Comparison of ENCODE assay signal across 22 cellular contexts in genomic region chr9:98784855-98785254, GRCh38.
"Had no signal": no experiment of that assay in that cellular context is flagged by ENCODE, and none has a peak within 500 bp of the region (broad histone marks: within the 10 kb centered on the region; RNA-seq: fewer than 3 reads in every experiment).

No MANE protein-coding gene starts in this region.

- DNase-seq: dermis blood vessel endothelial cell; effector memory CD4-positive, alpha-beta T cell; foreskin melanocyte; kidney; spleen; stimulated activated CD4-positive, alpha-beta T cell treated with anti-CD3 and anti-CD28 coated beads, Interleukin-4, amount 100 ng/mL, for 4 hours; stimulated activated naive CD8-positive, alpha-beta T cell treated with anti-CD3 and anti-CD28 coated beads, Interleukin-15, Interleukin-2, amounts not matched to agents 100 U/mL and 50 U/mL, for 24 hours had no signal

- H3K36me3 ChIP-seq: neural progenitor cell, prostate gland had no signal

- H3K4me1 ChIP-seq: esophagus muscularis mucosa, neural progenitor cell, parathyroid adenoma, prostate gland, right atrium auricular region, spleen, testis, tibial artery had no signal

- H3K27ac Mint-ChIP-seq: memory B cell; neural progenitor cell; stimulated activated memory B cell treated with anti-CD40 and anti-IgM and Interleukin-4, amounts not matched to agents 10 μg/mL and 1 μg/mL and 100 μg/mL, for 72 hours; type B pancreatic cell had no signal

- H3K27me3 Mint-ChIP-seq: memory B cell; naive thymus-derived CD4-positive, alpha-beta T cell; stimulated activated memory B cell treated with anti-CD40 and anti-IgM and Interleukin-4, amounts not matched to agents 10 μg/mL and 1 μg/mL and 100 μg/mL, for 72 hours; type B pancreatic cell had no signal

- H3K9me3 ChIP-seq: esophagus muscularis mucosa, prostate gland, right atrium auricular region, spleen, testis, tibial artery had no signal

- H3K9me3 Mint-ChIP-seq: memory B cell; naive thymus-derived CD4-positive, alpha-beta T cell; nephron; neural progenitor cell; stimulated activated memory B cell treated with anti-CD40 and anti-IgM and Interleukin-4, amounts not matched to agents 10 μg/mL and 1 μg/mL and 100 μg/mL, for 72 hours had no signal

- H3K4me3 ChIP-seq: coronary artery, esophagus muscularis mucosa, lung, neural progenitor cell, prostate gland, right atrium auricular region, skin epidermis, spleen, testis, tibial artery had no signal

- H3K4me1 Mint-ChIP-seq: memory B cell; stimulated activated memory B cell treated with anti-CD40 and anti-IgM and Interleukin-4, amounts not matched to agents 10 μg/mL and 1 μg/mL and 100 μg/mL, for 72 hours had no signal

- H3K4me3 Mint-ChIP-seq: memory B cell; naive thymus-derived CD4-positive, alpha-beta T cell; nephron; neural progenitor cell; stimulated activated memory B cell treated with anti-CD40 and anti-IgM and Interleukin-4, amounts not matched to agents 10 μg/mL and 1 μg/mL and 100 μg/mL, for 72 hours; type B pancreatic cell had no signal

- H3K27ac ChIP-seq: coronary artery, esophagus muscularis mucosa, neural progenitor cell, parathyroid adenoma, prostate gland, right atrium auricular region, skin epidermis, spleen, testis, tibial artery had no signal

- H3K27me3 ChIP-seq: esophagus muscularis mucosa, neural progenitor cell, right atrium auricular region, spleen, testis, tibial artery had no signal
